In the genomic region with DNA sequence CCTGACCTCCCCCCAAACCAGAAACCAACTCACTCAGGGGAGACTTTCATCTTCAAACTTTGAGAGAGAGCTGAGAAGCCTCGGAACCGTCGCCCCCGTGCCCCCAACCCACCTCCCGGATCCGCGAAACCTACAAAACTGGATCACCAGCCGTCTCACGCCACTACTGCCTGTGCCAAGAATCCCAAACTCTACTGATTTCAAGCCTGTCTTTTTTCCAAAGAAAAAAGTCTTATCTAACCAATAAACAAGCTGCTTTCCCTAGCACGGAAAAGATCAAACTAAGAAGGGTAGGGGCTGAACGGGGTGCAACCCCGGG, we compare ENCODE assay signal across 9 cellular contexts. TPM values are rescaled to one million over a fixed set of nuclear protein-coding genes. Genes with fewer than 3 reads are reported as not detected.
A peak's percentile ranks its signal among the peaks of the same experiment; 100 is the strongest.
DNase-seq lines count a peak whose midpoint lies in the region; TF ChIP-seq lines count a peak whose summit lies in the region.
"Had no signal": no experiment of that assay in that cellular context is flagged by ENCODE, and none has a peak within 500 bp of the region (broad histone marks: within the 10 kb centered on the region; RNA-seq: fewer than 3 reads in every experiment).

No MANE protein-coding gene starts in this region.

- intact Hi-C loops in prostate gland (cut with DNase I): loop anchor here (5.0 kb wide), 3 partner anchors 42 to 267 kb away; no protein-coding TSS in a partner anchor

- H3K27ac ChIP-seq in SK-N-SH (ENCODE audit: low read depth in 2 of 2, low read length in 1 of 2): peak overlapping the region in 1 of 2 experiments; percentile 95; a peak in 1 of 4 replicates
- no peak overlapping the region for H3K27ac ChIP-seq in fibroblast of lung (ENCODE audit: insufficient read depth, low read length)
- peak overlapping the region; percentile 94 to 96 for H3K27ac ChIP-seq in prostate gland
- H3K27ac ChIP-seq: lower lobe of right lung had no signal

- H3K4me3 ChIP-seq in SK-N-SH (ENCODE audit: low read depth in 2 of 2, low read length in 1 of 2) (peak overlapping the region; percentile 86 to 99), fibroblast of lung (replicated peaks in 1 of 4; ENCODE audit: control extremely low read depth in 1 of 4, insufficient read depth in 1 of 4, low read depth in 3 of 4, low read length in 4 of 4) (peak overlapping the region; percentile 22 to 78 (median 71)), prostate gland (peak overlapping the region in 1 of 2 donors; percentile 83)
- H3K4me3 ChIP-seq: lower lobe of right lung had no signal

- H3K9me3 ChIP-seq in SK-N-SH: no peaks in the 10 kb centered on the region
- no peaks in the 10 kb centered on the region for H3K9me3 ChIP-seq in fibroblast of lung (ENCODE audit: control insufficient read depth, insufficient read depth, low read depth, low read length)
- H3K9me3 ChIP-seq in prostate gland: no peaks in the 10 kb centered on the region
- H3K9me3 ChIP-seq: lower lobe of right lung had no signal

- H3F3A ChIP-seq in SK-N-SH (replicated peaks; ENCODE audit: insufficient read depth): peaks cover 3% of the 10 kb centered on the region

- TF ChIP-seq CTCF in SK-N-SH (IDR thresholded peaks at IDR 0.05) (no peak), fibroblast of lung (conservative IDR thresholded peaks at IDR 0.05 in 1 of 2, IDR thresholded peaks at IDR 0.05 in 1 of 2; ENCODE audit: low read depth in 1 of 2, low read length in 2 of 2) (no peak), prostate gland (IDR thresholded peaks at IDR 0.05) (no peak)

- no peak for TF ChIP-seq POLR2A in prostate gland (IDR thresholded peaks at IDR 0.05)

- H3K9me2 ChIP-seq in SK-N-SH: no peaks in the 10 kb centered on the region

- H3K4me1 ChIP-seq in SK-N-SH (ENCODE audit: control insufficient read depth in 1 of 2, insufficient read depth in 2 of 2, low read depth in 1 of 2, low read length in 1 of 2) (peaks cover 2 to 28% of the 10 kb centered on the region in 2 experiments; a peak in 2 of 4 replicates), fibroblast of lung (ENCODE audit: control insufficient read depth, extremely low read depth, insufficient read depth, low read length) (peaks cover 18% of the 10 kb centered on the region), prostate gland (replicated peaks) (peaks cover 2% of the 10 kb centered on the region)

- H3K27me3 ChIP-seq in SK-N-SH (ENCODE audit: insufficient read depth) (no peaks in the 10 kb centered on the region), fibroblast of lung (ENCODE audit: control insufficient read depth, insufficient read depth, low read length) (peaks cover 4% of the 10 kb centered on the region), prostate gland (replicated peaks; ENCODE audit: insufficient read depth) (no peaks in the 10 kb centered on the region)

- CTCF ChIA-PET in SK-N-SH (lab: Yijun Ruan, JAX): interaction anchor here (0.9 to 5.1 kb wide), 9 partner anchors 15 to 606 kb away, joined by 3 to 73 read pairs (median 9); no protein-coding TSS in a partner anchor

- H4K20me1 ChIP-seq in SK-N-SH (ENCODE audit: insufficient read depth) (peaks cover 27% of the 10 kb centered on the region), fibroblast of lung (ENCODE audit: control insufficient read depth, extremely low read depth, insufficient read depth, low read length) (no peaks in the 10 kb centered on the region)

- peaks cover 21% of the 10 kb centered on the region; the same call in 1 of the 2 replicates for H3K79me2 ChIP-seq in SK-N-SH (ENCODE audit: insufficient read depth)
- H3K79me2 ChIP-seq in fibroblast of lung (ENCODE audit: control insufficient read depth, insufficient read depth, low read length): no peaks in the 10 kb centered on the region

- H3K4me2 ChIP-seq in SK-N-SH (peak overlapping the region; percentile 100), fibroblast of lung (ENCODE audit: extremely low read depth, insufficient read depth, low read length) (peak overlapping the region; percentile 94)

- POLR2A ChIA-PET in SK-N-SH (lab: Yijun Ruan, JAX): interaction anchor here (0.8 to 1.0 kb wide), 2 partner anchors 15 to 28 kb away, joined by 3 read pairs; no protein-coding TSS in a partner anchor

- WGBS in SK-N-SH (ENCODE audit: low lambda C conversion rate): 6% methylated on average over 12 of the region's 12 CpGs
- WGBS in prostate gland: 1% methylated on average over 12 of the region's 12 CpGs

- no peak for TF ChIP-seq EP300 in SK-N-SH (IDR thresholded peaks at IDR 0.05; ENCODE audit: borderline replicate concordance in 1 of 2, low read depth in 1 of 2, low read length in 1 of 2)

- peak; percentile 11 for DNase-seq in ELR (ENCODE audit: low read depth)
- DNase-seq in SK-N-SH: no peak
- DNase-seq in fibroblast of lung (ENCODE audit: low read depth in 2 of 2): peak in 1 of 2 donors; percentile 11
- no peak for DNase-seq in prostate gland (ENCODE audit: low spot score)
- no peak for DNase-seq in effector CD4-positive, alpha-beta T cell
- DNase-seq in mucosa of gallbladder (ENCODE audit: low spot score): no peak
- DNase-seq in stimulated activated CD4-positive, alpha-beta T cell treated with anti-CD3 and anti-CD28 coated beads, Interleukin-4, amount 100 ng/mL, for 24 hours: no peak
- DNase-seq in NCI-H345 (lab: John Stamatoyannopoulos, UW): no peak

- H3K9ac ChIP-seq in SK-N-SH (peak overlapping the region; percentile 86), fibroblast of lung (ENCODE audit: insufficient read depth, low read length) (no peak overlapping the region)

- H2AFZ ChIP-seq in SK-N-SH (ENCODE audit: low read depth) (peak overlapping the region; percentile 92), fibroblast of lung (ENCODE audit: low read length) (no peak overlapping the region)

- H3K36me3 ChIP-seq in SK-N-SH (replicated peaks in 1 of 2; ENCODE audit: control insufficient read depth in 1 of 2, insufficient read depth in 2 of 2, low read length in 1 of 2) (peaks cover 0 to 10% of the 10 kb centered on the region in 2 experiments), fibroblast of lung (ENCODE audit: control insufficient read depth, insufficient read depth, low read length) (no peaks in the 10 kb centered on the region), prostate gland (no peaks in the 10 kb centered on the region)
- H3K36me3 ChIP-seq: lower lobe of right lung had no signal

- no peak for TF ChIP-seq RAD21 in SK-N-SH (IDR thresholded peaks at IDR 0.05; ENCODE audit: low read length)

TF ChIP-seq in SK-N-SH, 30 proteins besides CTCF, POLR2A, EP300 and RAD21:
- TF ChIP-seq, protein P1, sequence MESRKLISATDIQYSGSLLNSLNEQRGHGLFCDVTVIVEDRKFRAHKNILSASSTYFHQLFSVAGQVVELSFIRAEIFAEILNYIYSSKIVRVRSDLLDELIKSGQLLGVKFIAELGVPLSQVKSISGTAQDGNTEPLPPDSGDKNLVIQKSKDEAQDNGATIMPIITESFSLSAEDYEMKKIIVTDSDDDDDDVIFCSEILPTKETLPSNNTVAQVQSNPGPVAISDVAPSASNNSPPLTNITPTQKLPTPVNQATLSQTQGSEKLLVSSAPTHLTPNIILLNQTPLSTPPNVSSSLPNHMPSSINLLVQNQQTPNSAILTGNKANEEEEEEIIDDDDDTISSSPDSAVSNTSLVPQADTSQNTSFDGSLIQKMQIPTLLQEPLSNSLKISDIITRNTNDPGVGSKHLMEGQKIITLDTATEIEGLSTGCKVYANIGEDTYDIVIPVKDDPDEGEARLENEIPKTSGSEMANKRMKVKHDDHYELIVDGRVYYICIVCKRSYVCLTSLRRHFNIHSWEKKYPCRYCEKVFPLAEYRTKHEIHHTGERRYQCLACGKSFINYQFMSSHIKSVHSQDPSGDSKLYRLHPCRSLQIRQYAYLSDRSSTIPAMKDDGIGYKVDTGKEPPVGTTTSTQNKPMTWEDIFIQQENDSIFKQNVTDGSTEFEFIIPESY (IDR thresholded peaks at IDR 0.05; ENCODE audit: borderline replicate concordance, low read depth): no peak
- peak; percentile 29; the same call in 1 of the 2 replicates for TF ChIP-seq NFIC (IDR thresholded peaks at IDR 0.05; ENCODE audit: borderline replicate concordance)

RNA-seq across cellular contexts. Expression of a gene that starts 2.0 kb away (rescaled TPM):
- polyA plus RNA-seq in SK-N-SH (2012; rRNA removed) (7.9 and 8.3 TPM in 2 replicates), fibroblast of lung (1.8 and 2.0 TPM in 2 replicates)
- 5.4 and 7.0 TPM in 2 replicates for polyA plus RNA-seq in SK-N-SH (2012; cell fraction: cytosol; rRNA removed)
- polyA plus RNA-seq in SK-N-SH (2012; cell fraction: nucleus; rRNA removed): 17.8 and 19.1 TPM in 2 replicates
- total RNA-seq in fibroblast of lung (1.8 and 2.1 TPM in 2 replicates), prostate gland (10 to 100 TPM; 32.3 to 54.6 TPM), mucosa of gallbladder (14.4 TPM)
- 1.6 and 1.9 TPM in 2 replicates for polyA plus RNA-seq in fibroblast of lung (2012)
- 0.59 and 1.5 TPM in 2 replicates for polyA minus RNA-seq in fibroblast of lung (ENCODE audit: low replicate concordance)
